Comparison of ENCODE assay signal across 27 cellular contexts in the genomic region with DNA sequence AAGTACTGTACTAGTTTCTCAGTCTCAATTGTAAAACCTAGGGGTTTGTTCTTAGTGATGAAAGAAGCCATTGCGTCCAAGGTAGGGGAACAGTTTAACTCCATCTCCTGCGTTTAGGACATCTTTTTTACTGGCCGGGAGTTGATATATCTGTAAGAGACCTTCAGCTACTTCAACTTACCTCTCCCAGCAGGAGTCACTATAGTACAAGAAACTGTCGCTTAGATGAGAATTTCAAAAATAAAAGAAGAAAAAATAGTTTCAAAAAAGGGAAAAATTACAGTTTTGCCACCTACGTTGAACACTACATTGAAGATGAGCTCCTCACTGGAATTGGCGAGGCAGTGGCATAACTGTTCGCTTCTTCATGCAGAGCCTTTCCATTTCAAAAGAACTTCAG.
DNase-seq lines count a peak whose midpoint lies in the region; ATAC-seq, FAIRE-seq and TF ChIP-seq lines count a peak whose summit lies in the region.
"Had no signal": no experiment of that assay in that cellular context is flagged by ENCODE, and none has a peak within 500 bp of the region (broad histone marks: within the 10 kb centered on the region; RNA-seq: fewer than 3 reads in every experiment).

No MANE protein-coding gene starts in this region.

- no peaks in the 10 kb centered on the region for H3K79me1 ChIP-seq in H9 (ENCODE audit: insufficient read depth, low read depth, low read length, poor library complexity, severe bottlenecking)

- H2BK20ac ChIP-seq in H9 (ENCODE audit: low read depth, low read length, poor library complexity, severe bottlenecking): no peak overlapping the region

- DNase-seq in H9 (no peak), endodermal cell (no peak), gastrocnemius medialis (no peak), NCI-H2196 treated with DMSO at 0.1 percent for 48 hours (lab: John Stamatoyannopoulos, UW; ENCODE audit: unreplicated experiment) (no peak), endothelial cell (ENCODE audit: low spot score) (no peak), kidney (no peak)
- DNase-seq: Calu3; DND-41; GOT3; NCI-H1092; NCI-H1417 treated with DMSO at 0.1 percent for 48 hours; NCI-H1694 treated with DMSO at 0.1 percent for 48 hours; NCI-H2081 treated with DMSO at 0.1 percent for 48 hours; NCI-H446; NCI-H524 treated with DMSO at 0.1 percent for 48 hours; NCI-H82; NK-92 treated with Interleukin-12 subunit alpha and Interleukin-12 subunit beta, amount 100 ng/mL, for 24 hours; PC-9; Right ventricle myocardium superior; RPMI8226 had no signal

- H3K79me2 ChIP-seq in H9 (ENCODE audit: insufficient read depth, low read length) (no peaks in the 10 kb centered on the region), OCI-LY1 (ENCODE audit: insufficient read depth, low read length) (no peaks in the 10 kb centered on the region)

- H3K4me1 ChIP-seq in H9 (ENCODE audit: insufficient read depth, low read length) (peaks cover 16% of the 10 kb centered on the region; the same call in 1 of the 2 replicates), OCI-LY1 (ENCODE audit: insufficient read depth, low read length, severe bottlenecking) (no peaks in the 10 kb centered on the region), endodermal cell (ENCODE audit: control insufficient read depth, insufficient read depth, low read length) (peaks cover 16% of the 10 kb centered on the region), gastrocnemius medialis (peaks cover 51 to 54% of the 10 kb centered on the region in 2 donors), kidney (ENCODE audit: control insufficient read depth in 1 of 2, insufficient read depth in 1 of 2, low read depth in 1 of 2, low read length in 2 of 2) (no peaks in the 10 kb centered on the region)

- H3K27ac ChIP-seq in H9 (ENCODE audit: insufficient read length, low read depth, low read length) (no peak overlapping the region), OCI-LY1 (ENCODE audit: low read depth, low read length, poor library complexity, severe bottlenecking) (no peak overlapping the region), endodermal cell (ENCODE audit: low read depth, low read length) (no peak overlapping the region), gastrocnemius medialis (peak overlapping the region; percentile 83 to 91 (median 88)), kidney (ENCODE audit: low read depth in 2 of 2, low read length in 2 of 2) (no peak overlapping the region)
- H3K27ac ChIP-seq: HL-60, KMS-11, PC-9 had no signal

- H3K36me3 ChIP-seq in OCI-LY1 (ENCODE audit: insufficient read depth, low read length) (no peaks in the 10 kb centered on the region), endodermal cell (ENCODE audit: control insufficient read depth, insufficient read depth, low read length) (peaks cover 19% of the 10 kb centered on the region), gastrocnemius medialis (peaks cover 0 to 25% of the 10 kb centered on the region in 2 donors), kidney (ENCODE audit: control insufficient read depth in 1 of 2, insufficient read depth in 2 of 2, low read length in 2 of 2) (no peaks in the 10 kb centered on the region)

- H3K23ac ChIP-seq in H9 (ENCODE audit: insufficient read length, low read depth, low read length): no peak overlapping the region

- H3F3A ChIP-seq in OCI-LY1 (ENCODE audit: insufficient read depth, low read length): no peaks in the 10 kb centered on the region

- H3T11ph ChIP-seq in H9 (ENCODE audit: low read length): no peak overlapping the region

- ATAC-seq in gastrocnemius medialis (no peak), GM19328 (IDR thresholded peaks at IDR 0.05; ENCODE audit: unreplicated experiment) (no peak)
- ATAC-seq: HCT116 had no signal

- H3K36me3 Mint-ChIP-seq in H9 (ENCODE audit: insufficient read depth in 1 of 3, low read depth in 3 of 3) (no peaks in the 10 kb centered on the region), endodermal cell (ENCODE audit: low read depth) (peaks cover 15% of the 10 kb centered on the region), endothelial cell (ENCODE audit: low read depth, unreplicated experiment) (no peaks in the 10 kb centered on the region)

- in situ Hi-C loops in gastrocnemius medialis (cut with MboI; ENCODE audit: low sequenced_read_pairs in 4 of 4): no loop called here

- H3K4me3 ChIP-seq in OCI-LY1 (ENCODE audit: low read depth, low read length, poor library complexity, severe bottlenecking) (no peak overlapping the region), endodermal cell (ENCODE audit: low read length) (no peak overlapping the region), gastrocnemius medialis (no peak overlapping the region), kidney (ENCODE audit: low read length in 2 of 2) (no peak overlapping the region)
- H3K4me3 ChIP-seq: PC-9 had no signal

- H3K4me2 ChIP-seq in H9 (ENCODE audit: insufficient read depth, insufficient read length, low read length) (no peak overlapping the region), OCI-LY1 (ENCODE audit: low read length) (no peak overlapping the region)
- H3K4me2 ChIP-seq: KMS-11, PC-9 had no signal

- no peak overlapping the region for H2AK5ac ChIP-seq in H9 (ENCODE audit: insufficient read length, low read length)

- no CpG with 5 or more reads among the region's 7 CpGs for WGBS in H9 (ENCODE audit: extremely low coverage, insufficient read length, low lambda C conversion rate)
- WGBS in endodermal cell (ENCODE audit: insufficient coverage in 1 of 2, insufficient read length in 1 of 2), 2 experiments: 93 to 96% methylated on average over 4 to 7 of the region's 7 CpGs

- no peak overlapping the region for H3K4me3 Mint-ChIP-seq in H9
- no peak overlapping the region for H3K4me3 Mint-ChIP-seq in endodermal cell
- H3K4me3 Mint-ChIP-seq in endothelial cell (ENCODE audit: unreplicated experiment): no peak overlapping the region
- H3K4me3 Mint-ChIP-seq: IgD-negative memory B cell had no signal

- H2BK15ac ChIP-seq in H9 (ENCODE audit: low read depth, low read length): no peak overlapping the region

- H3K14ac ChIP-seq in H9 (ENCODE audit: insufficient read depth, low read length): no peak overlapping the region

- H2BK12ac ChIP-seq in H9 (ENCODE audit: insufficient read length, low read depth, low read length): no peak overlapping the region

- H3K4me1 Mint-ChIP-seq in H9: peaks cover 37 to 38% of the 10 kb centered on the region in 2 experiments
- H3K4me1 Mint-ChIP-seq in endodermal cell: peaks cover 38% of the 10 kb centered on the region
- peaks cover 10% of the 10 kb centered on the region for H3K4me1 Mint-ChIP-seq in endothelial cell (ENCODE audit: unreplicated experiment)
- H3K4me1 Mint-ChIP-seq: IgD-negative memory B cell had no signal

- H3K4ac ChIP-seq in H9 (ENCODE audit: low read depth, low read length): no peak overlapping the region

- H3K9me3 Mint-ChIP-seq in H9 (no peaks in the 10 kb centered on the region), endodermal cell (no peaks in the 10 kb centered on the region), endothelial cell (ENCODE audit: unreplicated experiment) (no peaks in the 10 kb centered on the region)
- H3K9me3 Mint-ChIP-seq: IgD-negative memory B cell had no signal

- no peak overlapping the region for H4K8ac ChIP-seq in H9 (replicated peaks; ENCODE audit: insufficient read length, low read depth, low read length)

- H2BK120ac ChIP-seq in H9 (ENCODE audit: low read depth, low read length, poor library complexity, severe bottlenecking): no peak overlapping the region

- no peak overlapping the region for H2BK5ac ChIP-seq in H9 (ENCODE audit: insufficient read length, low read length)

- H3K9me2 ChIP-seq in OCI-LY1 (ENCODE audit: low read depth, low read length): no peaks in the 10 kb centered on the region

- H3K27me3 Mint-ChIP-seq in H9 (ENCODE audit: low read depth) (no peaks in the 10 kb centered on the region), endodermal cell (ENCODE audit: insufficient read depth) (no peaks in the 10 kb centered on the region), endothelial cell (ENCODE audit: unreplicated experiment) (no peaks in the 10 kb centered on the region)
- H3K27me3 Mint-ChIP-seq: IgD-negative memory B cell had no signal

- H3K9ac ChIP-seq in H9 (ENCODE audit: extremely low read depth, insufficient read length, low read length) (no peak overlapping the region), OCI-LY1 (ENCODE audit: low read length) (no peak overlapping the region), endodermal cell (ENCODE audit: extremely low read depth, low read length, poor library complexity, severe bottlenecking) (no peak overlapping the region), kidney (ENCODE audit: low read length in 2 of 2) (no peak overlapping the region)
- H3K9ac ChIP-seq: KMS-11 had no signal

- intact Hi-C loops in gastrocnemius medialis (cut with DNase I; ENCODE audit: low total_unique reads) (no loop called here), kidney (cut with DNase I) (no loop called here)

- H2AFZ ChIP-seq in H9 (ENCODE audit: low read length): no peak overlapping the region
- no peak overlapping the region for H2AFZ ChIP-seq in OCI-LY1 (ENCODE audit: low read length)
- H2AFZ ChIP-seq: PC-9 had no signal

- H4K91ac ChIP-seq in H9 (ENCODE audit: insufficient read length, low read depth, low read length): no peak overlapping the region

- H3K9me3 ChIP-seq in H9 (ENCODE audit: control insufficient read depth, low read depth, low read length) (no peaks in the 10 kb centered on the region), OCI-LY1 (ENCODE audit: low read length) (no peaks in the 10 kb centered on the region), endodermal cell (ENCODE audit: control insufficient read depth, low read length) (no peaks in the 10 kb centered on the region), gastrocnemius medialis (no peaks in the 10 kb centered on the region), kidney (ENCODE audit: control insufficient read depth in 1 of 2, low read length in 2 of 2) (no peaks in the 10 kb centered on the region)

- no peak overlapping the region for H3K18ac ChIP-seq in H9 (ENCODE audit: insufficient read length, low read depth, low read length)

- no peak overlapping the region for H4K5ac ChIP-seq in H9 (ENCODE audit: insufficient read length, low read depth, low read length)

- TF ChIP-seq POLR2A in gastrocnemius medialis (IDR thresholded peaks at IDR 0.05): no peak

- H3K23me2 ChIP-seq in H9 (ENCODE audit: insufficient read length, low read depth, low read length, poor library complexity, severe bottlenecking): no peaks in the 10 kb centered on the region

- H3K27me3 ChIP-seq in H9 (ENCODE audit: insufficient read depth, low read length) (no peaks in the 10 kb centered on the region), OCI-LY1 (ENCODE audit: insufficient read depth, low read length) (no peaks in the 10 kb centered on the region; the same call in 1 of the 2 replicates), endodermal cell (ENCODE audit: control insufficient read depth, insufficient read depth, low read length, poor library complexity, severe bottlenecking) (no peaks in the 10 kb centered on the region), gastrocnemius medialis (no peaks in the 10 kb centered on the region)

- H3K27ac Mint-ChIP-seq in H9 (no peak overlapping the region), endodermal cell (no peak overlapping the region), endothelial cell (ENCODE audit: unreplicated experiment) (no peak overlapping the region)

- no peak overlapping the region for H3K56ac ChIP-seq in H9 (ENCODE audit: insufficient read length, low read depth, low read length)

- no peak for FAIRE-seq in kidney (lab: Jason Lieb, UNC)
- FAIRE-seq: GM19239 had no signal

- peak; percentile 48 for TF ChIP-seq CTCF in H9 (conservative IDR thresholded peaks at IDR 0.05)
- TF ChIP-seq CTCF in OCI-LY1 (IDR thresholded peaks at IDR 0.05; ENCODE audit: low read length): peak; percentile 49
- peak; percentile 49 for TF ChIP-seq CTCF in endodermal cell (conservative IDR thresholded peaks at IDR 0.05)
- TF ChIP-seq CTCF in gastrocnemius medialis (IDR thresholded peaks at IDR 0.05 in 4 of 5, conservative IDR thresholded peaks at IDR 0.05 in 1 of 5): no peak
- no peak for TF ChIP-seq CTCF in endothelial cell (IDR thresholded peaks at IDR 0.05; ENCODE audit: unreplicated experiment)
- no peak for TF ChIP-seq CTCF in kidney (IDR thresholded peaks at IDR 0.05; ENCODE audit: borderline replicate concordance, extremely low read depth, insufficient read depth)

- H4K20me1 ChIP-seq in H9 (ENCODE audit: control insufficient read depth, insufficient read depth, insufficient read length): no peaks in the 10 kb centered on the region
- no peaks in the 10 kb centered on the region for H4K20me1 ChIP-seq in OCI-LY1 (ENCODE audit: insufficient read depth, low read length)

Comparison
In these comparisons a context has a peak if more than half of its experiments do, and no peak if none do; other contexts are left out.
1. H3K27ac ChIP-seq: peak in gastrocnemius medialis (4 of 4); none in H9 (single experiment), OCI-LY1 (single experiment), endodermal cell (single experiment) and kidney (0 of 2).
2. CTCF ChIP-seq: peak in H9 (single experiment), OCI-LY1 (single experiment) and endodermal cell (single experiment); none in gastrocnemius medialis (0 of 5), endothelial cell (single experiment) and kidney (single experiment).